In the genomic region with DNA sequence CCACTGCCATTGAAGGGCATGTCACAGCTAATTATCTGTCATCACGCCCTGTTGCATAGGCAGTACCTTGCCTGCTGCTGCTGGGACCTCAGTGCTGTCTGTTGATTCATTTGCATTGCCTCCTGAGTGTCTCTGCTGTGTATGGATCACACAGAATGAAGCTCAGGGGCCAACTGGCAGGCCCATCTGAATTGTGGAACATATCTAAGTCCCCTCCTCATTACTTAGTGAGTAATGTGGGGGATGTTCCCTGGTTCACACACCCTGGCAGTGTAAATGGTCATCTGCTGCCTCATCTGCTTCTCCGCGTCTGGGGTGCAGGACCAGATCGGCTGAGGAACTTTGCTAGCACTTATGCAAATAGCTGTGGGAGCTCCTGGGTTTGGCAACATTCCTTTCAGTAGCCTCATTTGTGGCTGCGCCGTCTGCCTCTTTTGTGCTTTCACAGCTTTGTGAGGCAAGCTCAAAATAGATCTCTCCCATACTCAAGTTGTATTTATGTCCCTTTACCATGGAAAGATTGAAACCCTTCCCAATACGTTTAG, we compare ENCODE assay signal across 12 cellular contexts. TPM values are rescaled to one million over a fixed set of nuclear protein-coding genes. Genes with fewer than 3 reads are reported as not detected.
DNase-seq lines count a peak whose midpoint lies in the region; ATAC-seq and TF ChIP-seq lines count a peak whose summit lies in the region.
"Had no signal": no experiment of that assay in that cellular context is flagged by ENCODE, and none has a peak within 500 bp of the region (broad histone marks: within the 10 kb centered on the region; RNA-seq: fewer than 3 reads in every experiment).

No MANE protein-coding gene starts in this region.

- H4K20me1 ChIP-seq in mammary epithelial cell (ENCODE audit: insufficient read depth, low read length), result no peaks in the 10 kb centered on the region

- WGBS in mammary epithelial cell (ENCODE audit: low coverage, missing lambda C conversion rate), result 76% methylated on average over 6 of the region's 7 CpGs

- peak; percentile 48 for ATAC-seq in upper lobe of right lung
- ATAC-seq in HG02588 (IDR thresholded peaks at IDR 0.05; ENCODE audit: unreplicated experiment), result no peak
- no peak for ATAC-seq in natural killer cell treated with Interleukin-12 subunit alpha and Interleukin-12 subunit beta and Interleukin-15 and Interleukin-18, amount 100 ng/mL, for 72 hours

- H3K4me3 Mint-ChIP-seq in HFFc6, result no peak overlapping the region
- no peak overlapping the region for H3K4me3 Mint-ChIP-seq in natural killer cell treated with Interleukin-12 subunit alpha and Interleukin-12 subunit beta and Interleukin-15 and Interleukin-18, amount 100 ng/mL, for 72 hours
- H3K4me3 Mint-ChIP-seq: activated CD4-positive, alpha-beta T cell treated with anti-CD3 and anti-CD28 coated beads, Interleukin-2, amount 10 ng/mL, durations not matched to agents 24 days and 14 days had no signal

- in situ Hi-C loops in mammary epithelial cell (cut with MboI; ENCODE audit: low sequenced_read_pairs in 2 of 2) (loop anchor here (10.0 kb wide), 1 partner anchor 366 kb away; no protein-coding TSS in a partner anchor), astrocyte of the spinal cord (cut with HindIII; ENCODE audit: low sequenced_read_pairs) (no loop called here)

- TF ChIP-seq CTCF in mammary epithelial cell (conservative IDR thresholded peaks at IDR 0.05 in 1 of 2, IDR thresholded peaks at IDR 0.05 in 1 of 2; ENCODE audit: extremely low read depth in 1 of 2, insufficient read depth in 1 of 2, low read depth in 1 of 2, low read length in 2 of 2) (no peak), breast epithelium (IDR thresholded peaks at IDR 0.05) (no peak), astrocyte of the spinal cord (IDR thresholded peaks at IDR 0.05; ENCODE audit: low read depth, low read length) (no peak), upper lobe of right lung (IDR thresholded peaks at IDR 0.05) (no peak), HFFc6 (IDR thresholded peaks at IDR 0.05) (no peak)

- H3K36me3 ChIP-seq in mammary epithelial cell (ENCODE audit: insufficient read depth, low read length), result no peaks in the 10 kb centered on the region
- H3K36me3 ChIP-seq in breast epithelium, result no peaks in the 10 kb centered on the region
- H3K36me3 ChIP-seq in iPS-18a (ENCODE audit: control insufficient read depth, low read depth, low read length), result no peaks in the 10 kb centered on the region
- no peaks in the 10 kb centered on the region for H3K36me3 ChIP-seq in upper lobe of right lung

- DNase-seq in mammary epithelial cell (peak; percentile 57), breast epithelium (ENCODE audit: low spot score in 2 of 2) (no peak), astrocyte of the spinal cord (ENCODE audit: low read depth, low spot score) (peak; percentile 83), upper lobe of right lung (no peak), HFFc6 (no peak)
- no peak for DNase-seq in natural killer cell treated with Interleukin-12 subunit alpha and Interleukin-12 subunit beta and Interleukin-15 and Interleukin-18, amount 100 ng/mL, for 72 hours (ENCODE audit: low spot score)
- DNase-seq: activated CD4-positive, alpha-beta T cell treated with anti-CD3 and anti-CD28 coated beads, Interleukin-2, amount 10 ng/mL, durations not matched to agents 24 days and 14 days; stimulated activated CD4-positive, alpha-beta T cell treated with anti-CD3 and anti-CD28 coated beads, Interleukin-15, amount 100 ng/mL, for 24 hours had no signal

- CTCF ChIA-PET in mammary epithelial cell (lab: Charles Lee; ENCODE audit: low non-redundant PET), result interaction anchor here (1.0 kb wide), 1 partner anchor 16 kb away, joined by 3 read pairs; no protein-coding TSS in a partner anchor

- no peaks in the 10 kb centered on the region for H3K9me3 Mint-ChIP-seq in HFFc6
- peaks cover 10% of the 10 kb centered on the region for H3K9me3 Mint-ChIP-seq in natural killer cell treated with Interleukin-12 subunit alpha and Interleukin-12 subunit beta and Interleukin-15 and Interleukin-18, amount 100 ng/mL, for 72 hours
- H3K9me3 Mint-ChIP-seq: activated CD4-positive, alpha-beta T cell treated with anti-CD3 and anti-CD28 coated beads, Interleukin-2, amount 10 ng/mL, durations not matched to agents 24 days and 14 days had no signal

- H3K9ac ChIP-seq in mammary epithelial cell (ENCODE audit: insufficient read depth, low read length) (no peak overlapping the region), iPS-18a (ENCODE audit: low read length) (peak overlapping the region; percentile 51)

- H3K4me1 Mint-ChIP-seq in HFFc6 (ENCODE audit: low read depth), result 0 out of 2 replicates have a peak, but pooled peaks cover 9% of the 10 kb centered on the region
- H3K4me1 Mint-ChIP-seq in natural killer cell treated with Interleukin-12 subunit alpha and Interleukin-12 subunit beta and Interleukin-15 and Interleukin-18, amount 100 ng/mL, for 72 hours (ENCODE audit: low read depth in 2 of 2), result no peaks in the 10 kb centered on the region
- H3K4me1 Mint-ChIP-seq: activated CD4-positive, alpha-beta T cell treated with anti-CD3 and anti-CD28 coated beads, Interleukin-2, amount 10 ng/mL, durations not matched to agents 24 days and 14 days had no signal

- intact Hi-C loops in mammary epithelial cell (cut with micrococcal nuclease) (loop anchor here (1.0 kb wide), 2 partner anchors 316 to 370 kb away; no protein-coding TSS in a partner anchor), breast epithelium (cut with DNase I; ENCODE audit: low total_unique reads) (no loop called here), upper lobe of right lung (cut with DNase I) (no loop called here)

- TF ChIP-seq POLR2A in breast epithelium (IDR thresholded peaks at IDR 0.05), result no peak

- no peaks in the 10 kb centered on the region for H3K79me2 ChIP-seq in mammary epithelial cell (ENCODE audit: insufficient read depth, low read length)

- H3K4me1 ChIP-seq in mammary epithelial cell (ENCODE audit: insufficient read depth, low read length), result no peaks in the 10 kb centered on the region
- no peaks in the 10 kb centered on the region for H3K4me1 ChIP-seq in breast epithelium
- peaks cover 13% of the 10 kb centered on the region for H3K4me1 ChIP-seq in iPS-18a (ENCODE audit: control insufficient read depth, low read depth, low read length)
- no peaks in the 10 kb centered on the region for H3K4me1 ChIP-seq in upper lobe of right lung

- H3K4me3 ChIP-seq in mammary epithelial cell (replicated peaks in 1 of 3; ENCODE audit: insufficient read depth in 1 of 3, low read depth in 2 of 3, low read length in 3 of 3) (no peak overlapping the region), breast epithelium (no peak overlapping the region), astrocyte of the spinal cord (ENCODE audit: low read depth, low read length) (no peak overlapping the region), iPS-18a (ENCODE audit: low read length) (peak overlapping the region; percentile 48), upper lobe of right lung (no peak overlapping the region)
- H3K4me3 ChIP-seq: A549 had no signal

- no peak overlapping the region for H2AFZ ChIP-seq in mammary epithelial cell (ENCODE audit: low read depth, low read length)

- no peaks in the 10 kb centered on the region for H3K27me3 Mint-ChIP-seq in HFFc6 (ENCODE audit: insufficient read depth)
- H3K27me3 Mint-ChIP-seq in natural killer cell treated with Interleukin-12 subunit alpha and Interleukin-12 subunit beta and Interleukin-15 and Interleukin-18, amount 100 ng/mL, for 72 hours, result no peaks in the 10 kb centered on the region
- H3K27me3 Mint-ChIP-seq: activated CD4-positive, alpha-beta T cell treated with anti-CD3 and anti-CD28 coated beads, Interleukin-2, amount 10 ng/mL, durations not matched to agents 24 days and 14 days had no signal

- H3K27ac ChIP-seq in mammary epithelial cell (ENCODE audit: insufficient read depth, low read depth, low read length) (no peak overlapping the region), breast epithelium (no peak overlapping the region), iPS-18a (ENCODE audit: low read length) (peak overlapping the region; percentile 42), upper lobe of right lung (no peak overlapping the region)
- H3K27ac ChIP-seq: A549 had no signal

- no peaks in the 10 kb centered on the region for H3K9me3 ChIP-seq in mammary epithelial cell (replicated peaks; ENCODE audit: insufficient read depth, low read length)
- no peaks in the 10 kb centered on the region for H3K9me3 ChIP-seq in breast epithelium
- no peaks in the 10 kb centered on the region for H3K9me3 ChIP-seq in iPS-18a (ENCODE audit: control insufficient read depth, low read depth, low read length)
- H3K9me3 ChIP-seq in upper lobe of right lung, result no peaks in the 10 kb centered on the region
- H3K9me3 ChIP-seq: A549 had no signal

- no peaks in the 10 kb centered on the region for H3K36me3 Mint-ChIP-seq in HFFc6 (ENCODE audit: low read depth)
- peaks cover 13% of the 10 kb centered on the region for H3K36me3 Mint-ChIP-seq in natural killer cell treated with Interleukin-12 subunit alpha and Interleukin-12 subunit beta and Interleukin-15 and Interleukin-18, amount 100 ng/mL, for 72 hours

- no peak overlapping the region for H3K4me2 ChIP-seq in mammary epithelial cell (ENCODE audit: insufficient read depth, low read depth, low read length)
- H3K4me2 ChIP-seq: A549 had no signal

- H3K27ac Mint-ChIP-seq in HFFc6, result no peak overlapping the region
- H3K27ac Mint-ChIP-seq in natural killer cell treated with Interleukin-12 subunit alpha and Interleukin-12 subunit beta and Interleukin-15 and Interleukin-18, amount 100 ng/mL, for 72 hours, result no peak overlapping the region
- H3K27ac Mint-ChIP-seq: activated CD4-positive, alpha-beta T cell treated with anti-CD3 and anti-CD28 coated beads, Interleukin-2, amount 10 ng/mL, durations not matched to agents 24 days and 14 days had no signal

- BruUV-seq in mammary epithelial cell (replicated peaks; lab: Mats Ljungman, UMichigan), result no TSS peak

- dilution Hi-C loops in mammary epithelial cell (cut with HindIII; ENCODE audit: low sequenced_read_pairs), result no loop called here

- no peaks in the 10 kb centered on the region for H3K27me3 ChIP-seq in mammary epithelial cell (ENCODE audit: insufficient read depth, low read length)
- no peaks in the 10 kb centered on the region for H3K27me3 ChIP-seq in breast epithelium
- H3K27me3 ChIP-seq in iPS-18a (ENCODE audit: control insufficient read depth, insufficient read depth, low read length), result no peaks in the 10 kb centered on the region
- H3K27me3 ChIP-seq in upper lobe of right lung, result no peaks in the 10 kb centered on the region

RNA-seq across cellular contexts. Expression of a gene that starts 25.4 kb away (rescaled TPM):
- total RNA-seq in mammary epithelial cell, result not detected
- not detected for polyA plus RNA-seq in mammary epithelial cell
- polyA minus RNA-seq in mammary epithelial cell, result not detected
- not detected for total RNA-seq in breast epithelium
- total RNA-seq in upper lobe of right lung, result 7.1 TPM
- total RNA-seq in HFFc6 (2021; fragmentation: NEBNext Ultra II Directional; extraction: Animal tissue kit (Norgen Biotek cat#: 25700)), result not detected
- not detected for total RNA-seq in natural killer cell treated with Interleukin-12 subunit alpha and Interleukin-12 subunit beta and Interleukin-15 and Interleukin-18, amount 100 ng/mL, for 72 hours
- total RNA-seq: activated CD4-positive, alpha-beta T cell treated with anti-CD3 and anti-CD28 coated beads, Interleukin-2, amount 10 ng/mL, durations not matched to agents 24 days and 14 days had no signal
- polyA plus RNA-seq: liver had no signal

RNA-seq across cellular contexts. Expression of a gene that starts 56.3 kb away (rescaled TPM):
- 10 to 100 TPM; 52.9 to 57.8 TPM for total RNA-seq in mammary epithelial cell
- 16.6 TPM for polyA plus RNA-seq in mammary epithelial cell
- polyA minus RNA-seq in mammary epithelial cell, result 20.7 TPM
- total RNA-seq in breast epithelium, result 10 to 100 TPM; 12.3 to 25.2 (median 24.1) TPM
- 32.3 TPM for total RNA-seq in upper lobe of right lung
- 1 to 10 TPM; 1.1 to 1.7 (median 1.3) TPM for total RNA-seq in HFFc6 (2021; fragmentation: NEBNext Ultra II Directional; extraction: Animal tissue kit (Norgen Biotek cat#: 25700))
- not detected for total RNA-seq in natural killer cell treated with Interleukin-12 subunit alpha and Interleukin-12 subunit beta and Interleukin-15 and Interleukin-18, amount 100 ng/mL, for 72 hours
- total RNA-seq: activated CD4-positive, alpha-beta T cell treated with anti-CD3 and anti-CD28 coated beads, Interleukin-2, amount 10 ng/mL, durations not matched to agents 24 days and 14 days had no signal

Comparison
In these comparisons a context has a peak if more than half of its experiments do, and no peak if none do; other contexts are left out.
1. DNase-seq: peak in mammary epithelial cell (single experiment) and astrocyte of the spinal cord (single experiment); none in breast epithelium (0 of 2), upper lobe of right lung (single experiment), HFFc6 (single experiment) and natural killer cell treated with Interleukin-12 subunit alpha and Interleukin-12 subunit beta and Interleukin-15 and Interleukin-18, amount 100 ng/mL, for 72 hours (single experiment).
2. RNA of a gene that starts 56.3 kb away (total RNA-seq): 52.9 to 57.8 TPM in mammary epithelial cell, 32.3 TPM in upper lobe of right lung (single experiment) and 12.3 to 25.2 TPM in breast epithelium; 1.1 to 1.7 TPM in HFFc6 and not detected in natural killer cell treated with Interleukin-12 subunit alpha and Interleukin-12 subunit beta and Interleukin-15 and Interleukin-18, amount 100 ng/mL, for 72 hours; every median in the first group is over 4 times any median in the second.